In genomic region chr7:30884881-30885280, GRCh38 we compare ENCODE assay signal across 33 cellular contexts. TPM values are rescaled to one million over a fixed set of nuclear protein-coding genes. Genes with fewer than 3 reads are reported as not detected.
"Had no signal": no experiment of that assay in that cellular context is flagged by ENCODE, and none has a peak within 500 bp of the region (broad histone marks: within the 10 kb centered on the region; RNA-seq: fewer than 3 reads in every experiment).

No MANE protein-coding gene starts in this region.

- H3K27ac Mint-ChIP-seq: activated CD4-positive, alpha-beta memory T cell treated with anti-CD3 and anti-CD28 coated beads, Interleukin-2, amount 10 ng/mL, durations not matched to agents 7 days and 5 days; activated CD8-positive, alpha-beta memory T cell treated with anti-CD3 and anti-CD28 coated beads, Interleukin-2, amount 10 ng/mL, durations not matched to agents 7 days and 5 days; activated naive CD4-positive, alpha-beta T cell treated with anti-CD3 and anti-CD28 coated beads, Interleukin-2, amount 10 ng/mL, durations not matched to agents 7 days and 5 days; activated naive CD8-positive, alpha-beta T cell; activated naive CD8-positive, alpha-beta T cell treated with anti-CD3 and anti-CD28 coated beads, Interleukin-2, amount 50 U/mL, for 24 hours had no signal

- H3K27ac ChIP-seq: PC-9, RWPE1, WERI-Rb-1 had no signal

- H3K27me3 Mint-ChIP-seq: activated CD4-positive, alpha-beta memory T cell treated with anti-CD3 and anti-CD28 coated beads, Interleukin-2, amount 10 ng/mL, durations not matched to agents 7 days and 5 days; activated CD8-positive, alpha-beta memory T cell treated with anti-CD3 and anti-CD28 coated beads, Interleukin-2, amount 10 ng/mL, durations not matched to agents 7 days and 5 days; activated naive CD8-positive, alpha-beta T cell; activated naive CD8-positive, alpha-beta T cell treated with anti-CD3 and anti-CD28 coated beads, Interleukin-2, amount 50 U/mL, for 24 hours; brain; central memory CD8-positive, alpha-beta T cell had no signal

- DNase-seq: activated CD4-positive, alpha-beta memory T cell treated with anti-CD3 and anti-CD28 coated beads, Interleukin-2, amount 10 ng/mL, durations not matched to agents 7 days and 5 days; activated CD4-positive, alpha-beta T cell treated with anti-CD3 and anti-CD28 coated beads for 1 hour; activated CD4-positive, alpha-beta T cell treated with anti-CD3 and anti-CD28 coated beads for 48 hours; activated CD4-positive, CD25-positive, alpha-beta regulatory T cell; activated CD8-positive, alpha-beta memory T cell treated with anti-CD3 and anti-CD28 coated beads for 24 hours; activated CD8-positive, alpha-beta memory T cell treated with anti-CD3 and anti-CD28 coated beads, Interleukin-2, amount 10 ng/mL, durations not matched to agents 7 days and 5 days; activated CD8-positive, alpha-beta memory T cell treated with anti-CD3 and anti-CD28 coated beads, Interleukin-2, amount 50 U/mL, for 48 hours; activated effector memory CD4-positive, alpha-beta T cell treated with Interleukin-2 at 50 U/mL for 16 hours; activated naive CD4-positive, alpha-beta T cell treated with anti-CD3 and anti-CD28 coated beads, Interleukin-2, amount 10 ng/mL, durations not matched to agents 7 days and 5 days; activated naive CD8-positive, alpha-beta T cell treated with anti-CD3 and anti-CD28 coated beads, Interleukin-2, amount 50 U/mL, for 24 hours; activated T-cell treated with anti-CD3 and anti-CD28 coated beads, Interleukin-2, amount 50 U/mL, for 48 hours; anterior cingulate cortex; MM.1S; NCI-H1105; NCI-H1417 treated with DMSO at 0.1 percent for 48 hours; NCI-H187 treated with DMSO at 0.1 percent for 48 hours; NCI-H2081; NCI-H226; NCI-H524 treated with DMSO at 0.1 percent for 48 hours; NCI-H748 treated with DMSO at 0.1 percent for 48 hours; NK-92 treated with Interleukin-12 subunit alpha and Interleukin-12 subunit beta, amount 100 ng/mL, for 24 hours; PC-9; SIG-M5; SW 1271; T-helper 1 cell; T1000; WERI-Rb-1 had no signal

- ATAC-seq: activated CD8-positive, alpha-beta memory T cell treated with anti-CD3 and anti-CD28 coated beads, Interleukin-2, amount 10 ng/mL, durations not matched to agents 7 days and 5 days; activated naive CD8-positive, alpha-beta T cell treated with anti-CD3 and anti-CD28 coated beads, Interleukin-2, amount 50 U/mL, for 24 hours; Right ventricle myocardium inferior had no signal

- H3K36me3 Mint-ChIP-seq: activated CD8-positive, alpha-beta memory T cell treated with anti-CD3 and anti-CD28 coated beads, Interleukin-2, amount 10 ng/mL, durations not matched to agents 7 days and 5 days; activated naive CD4-positive, alpha-beta T cell treated with anti-CD3 and anti-CD28 coated beads, Interleukin-2, amount 10 ng/mL, durations not matched to agents 7 days and 5 days; activated naive CD8-positive, alpha-beta T cell; brain had no signal

- H3K36me3 ChIP-seq: WERI-Rb-1 had no signal

- H3K4me2 ChIP-seq: PC-9 had no signal

- H3K4me3 ChIP-seq: PC-9 had no signal

- H3K4me1 Mint-ChIP-seq: activated CD4-positive, alpha-beta memory T cell treated with anti-CD3 and anti-CD28 coated beads, Interleukin-2, amount 10 ng/mL, durations not matched to agents 7 days and 5 days; activated CD8-positive, alpha-beta memory T cell treated with anti-CD3 and anti-CD28 coated beads, Interleukin-2, amount 10 ng/mL, durations not matched to agents 7 days and 5 days; activated naive CD4-positive, alpha-beta T cell treated with anti-CD3 and anti-CD28 coated beads, Interleukin-2, amount 10 ng/mL, durations not matched to agents 7 days and 5 days; activated naive CD8-positive, alpha-beta T cell treated with anti-CD3 and anti-CD28 coated beads, Interleukin-2, amount 50 U/mL, for 24 hours; central memory CD8-positive, alpha-beta T cell had no signal

- H3K4me3 Mint-ChIP-seq: activated CD4-positive, alpha-beta memory T cell treated with anti-CD3 and anti-CD28 coated beads, Interleukin-2, amount 10 ng/mL, durations not matched to agents 7 days and 5 days; activated CD8-positive, alpha-beta memory T cell treated with anti-CD3 and anti-CD28 coated beads, Interleukin-2, amount 10 ng/mL, durations not matched to agents 7 days and 5 days; activated naive CD4-positive, alpha-beta T cell treated with anti-CD3 and anti-CD28 coated beads, Interleukin-2, amount 10 ng/mL, durations not matched to agents 7 days and 5 days; activated naive CD8-positive, alpha-beta T cell; activated naive CD8-positive, alpha-beta T cell treated with anti-CD3 and anti-CD28 coated beads, Interleukin-2, amount 50 U/mL, for 24 hours; brain; central memory CD8-positive, alpha-beta T cell had no signal

- H2AFZ ChIP-seq: PC-9 had no signal

- H3K9me3 Mint-ChIP-seq: activated CD4-positive, alpha-beta memory T cell treated with anti-CD3 and anti-CD28 coated beads, Interleukin-2, amount 10 ng/mL, durations not matched to agents 7 days and 5 days; activated naive CD4-positive, alpha-beta T cell treated with anti-CD3 and anti-CD28 coated beads, Interleukin-2, amount 10 ng/mL, durations not matched to agents 7 days and 5 days; activated naive CD8-positive, alpha-beta T cell treated with anti-CD3 and anti-CD28 coated beads, Interleukin-2, amount 50 U/mL, for 24 hours; central memory CD8-positive, alpha-beta T cell had no signal

RNA-seq across cellular contexts. Expression of gene AQP1, which starts 26.8 kb away (rescaled TPM):
- total RNA-seq: T-helper 2 cell treated with Interferon-gamma antibody and Interleukin-4, amounts not matched to agents 100 ng/mL and 5 ng/mL, for 36 hours had no signal
